ENCODE assay signal across 1 cellular context in genomic region chr2:8659092-8659734, GRCh38.
TF ChIP-seq lines count a peak whose summit lies in the region.

No MANE protein-coding gene starts in this region.

TF ChIP-seq in H1, 55 proteins besides CTCF, POLR2A, EP300 and RAD21 (continued from another document):
- TF ChIP-seq POU5F1 (IDR thresholded peaks at IDR 0.05; ENCODE audit: low read depth, low read length) (no peak), SRF (IDR thresholded peaks at IDR 0.05; ENCODE audit: low read depth, low read length) (no peak)
